ENCODE assay signal across 15 cellular contexts in genomic region chr11:105613183-105613582, GRCh38. TPM values are rescaled to one million over a fixed set of nuclear protein-coding genes. Genes with fewer than 3 reads are reported as not detected.
DNase-seq lines count a peak whose midpoint lies in the region; ATAC-seq and TF ChIP-seq lines count a peak whose summit lies in the region.
"Had no signal": no experiment of that assay in that cellular context is flagged by ENCODE, and none has a peak within 500 bp of the region (broad histone marks: within the 10 kb centered on the region; RNA-seq: fewer than 3 reads in every experiment).

No MANE protein-coding gene starts in this region.

- no peak overlapping the region for H3K14ac ChIP-seq in IMR-90 (replicated peaks; ENCODE audit: low read depth, low read length)

- DNase-seq in IMR-90: no peak
- no peak for DNase-seq in dorsolateral prefrontal cortex
- peak; percentile 3 for DNase-seq in left kidney (ENCODE audit: low read depth, low spot score)
- DNase-seq in type B pancreatic cell (ENCODE audit: extremely low spot score, unreplicated experiment): no peak
- DNase-seq in SHP77 (lab: John Stamatoyannopoulos, UW): no peak
- DNase-seq in NCI-H1417 treated with DMSO at 0.1 percent for 48 hours (lab: John Stamatoyannopoulos, UW): no peak
- no peak for DNase-seq in stimulated activated CD4-positive, alpha-beta T cell treated with anti-CD3 and anti-CD28 coated beads, Interleukin-15, amount 100 ng/mL, for 24 hours
- DNase-seq: Caco-2; CD4-positive, CD25-positive, alpha-beta regulatory T cell; DMS153; Kasumi-1; NCI-H1105 treated with DMSO at 0.1 percent for 48 hours; NCI-H187 treated with DMSO at 0.1 percent for 48 hours; NCI-H2171 treated with DMSO at 0.1 percent for 48 hours had no signal

- dilution Hi-C loops in IMR-90 (cut with HindIII; ENCODE audit: low sequenced_read_pairs, unreplicated experiment): no loop called here

- H3K27ac Mint-ChIP-seq in type B pancreatic cell: peak overlapping the region; percentile 54
- H3K27ac Mint-ChIP-seq: CD4-positive, CD25-positive, alpha-beta regulatory T cell; IgD-negative memory B cell had no signal

- no peaks in the 10 kb centered on the region for H3K27me3 ChIP-seq in IMR-90 (ENCODE audit: control insufficient read depth, insufficient read depth, low read length)
- no peaks in the 10 kb centered on the region for H3K27me3 ChIP-seq in dorsolateral prefrontal cortex

- H2BK15ac ChIP-seq in IMR-90 (ENCODE audit: low read depth, low read length): no peak overlapping the region

- TF ChIP-seq RAD21 in IMR-90 (IDR thresholded peaks at IDR 0.05; ENCODE audit: low read length): no peak

- no peak overlapping the region for H4K8ac ChIP-seq in IMR-90 (ENCODE audit: low read depth in 2 of 2, low read length in 2 of 2)

- 0 out of 2 replicates have a peak overlapping the region, but pooled peaks have one; percentile 83 for H3K23ac ChIP-seq in IMR-90 (ENCODE audit: low read depth, low read length)

- no peaks in the 10 kb centered on the region for H3K4me1 ChIP-seq in IMR-90 (ENCODE audit: control insufficient read depth, insufficient read depth, low read length)
- H3K4me1 ChIP-seq: Caco-2 had no signal

- H2AK5ac ChIP-seq in IMR-90 (ENCODE audit: low read depth, low read length): no peak overlapping the region; the same call in 1 of the 2 replicates

- in situ Hi-C loops in IMR-90 (cut with MboI; ENCODE audit: low sequenced_read_pairs): no loop called here

- BruUV-seq in IMR-90 (replicated peaks; lab: Mats Ljungman, UMichigan): no TSS peak

- no peak overlapping the region for H4K91ac ChIP-seq in IMR-90 (ENCODE audit: insufficient read depth, low read depth, low read length)

- H3K4ac ChIP-seq in IMR-90 (ENCODE audit: low read depth, low read length): no peak overlapping the region

- no peak overlapping the region for H2BK120ac ChIP-seq in IMR-90 (ENCODE audit: low read depth, low read length)

- no peaks in the 10 kb centered on the region for H4K20me1 ChIP-seq in IMR-90 (ENCODE audit: insufficient read depth, low read length)

- H3K56ac ChIP-seq in IMR-90 (ENCODE audit: extremely low read depth, insufficient read depth, low read length): no peak overlapping the region

- TF ChIP-seq POLR2A in IMR-90 (IDR thresholded peaks at IDR 0.05; ENCODE audit: low read depth, low read length): no peak

- no peaks in the 10 kb centered on the region for H3K9me3 ChIP-seq in IMR-90 (ENCODE audit: control insufficient read depth, insufficient read depth, low read length)
- H3K9me3 ChIP-seq: Caco-2 had no signal

- H3K4me2 ChIP-seq in IMR-90 (ENCODE audit: low read depth, low read length): no peak overlapping the region

- H3K4me3 ChIP-seq in IMR-90 (ENCODE audit: insufficient read depth, low read depth, low read length) (no peak overlapping the region), dorsolateral prefrontal cortex (peak overlapping the region; percentile 37 to 91 (median 73))

- H3K79me1 ChIP-seq in IMR-90 (ENCODE audit: low read depth in 1 of 2, low read length in 2 of 2): peaks cover 0 to 7% of the 10 kb centered on the region in 2 experiments; a peak in 1 of 4 replicates

- no peak overlapping the region for H4K5ac ChIP-seq in IMR-90 (ENCODE audit: low read depth, low read length)

- 0 out of 2 replicates have a peak, but pooled peaks cover 4% of the 10 kb centered on the region for H3K9me1 ChIP-seq in IMR-90 (ENCODE audit: insufficient read depth, low read length)

- CTCF ChIA-PET in IMR-90 (lab: Yijun Ruan, JAX): no interaction called here

- no peak for ATAC-seq in IMR-90 (ENCODE audit: low read depth)

- peaks cover 1% of the 10 kb centered on the region; the same call in 1 of the 2 replicates for H3K36me3 ChIP-seq in IMR-90 (ENCODE audit: control insufficient read depth, insufficient read depth, low read length)

- no peak overlapping the region for H3K18ac ChIP-seq in IMR-90 (ENCODE audit: low read depth, low read length)

- H3K9me3 Mint-ChIP-seq in type B pancreatic cell: no peaks in the 10 kb centered on the region
- H3K9me3 Mint-ChIP-seq: IgD-negative memory B cell had no signal

- H3K27me3 Mint-ChIP-seq in type B pancreatic cell: peaks cover 47% of the 10 kb centered on the region

- H3K27ac ChIP-seq in IMR-90 (ENCODE audit: insufficient read depth, low read length) (no peak overlapping the region), dorsolateral prefrontal cortex (peak overlapping the region in 27 of 59 donors; percentile 0 to 96 (median 92))

- POLR2A ChIA-PET in IMR-90 (lab: Charles Lee; ENCODE audit: unreplicated experiment): no interaction called here

- H2BK20ac ChIP-seq in IMR-90 (ENCODE audit: low read depth, low read length): no peak overlapping the region

- no peak overlapping the region for H2AFZ ChIP-seq in IMR-90 (replicated peaks; ENCODE audit: low read length, poor library complexity)

- peaks cover 6% of the 10 kb centered on the region for H3K36me3 Mint-ChIP-seq in type B pancreatic cell
- H3K36me3 Mint-ChIP-seq: CD4-positive, CD25-positive, alpha-beta regulatory T cell; IgD-negative memory B cell had no signal

- no peak overlapping the region for H2AK9ac ChIP-seq in IMR-90 (replicated peaks; ENCODE audit: low read depth, low read length, poor library complexity)

- TF ChIP-seq CTCF in IMR-90 (conservative IDR thresholded peaks at IDR 0.05; ENCODE audit: low read depth, low read length) (no peak), dorsolateral prefrontal cortex (IDR thresholded peaks at IDR 0.05 in 54 of 56, conservative IDR thresholded peaks at IDR 0.05 in 2 of 56; ENCODE audit: low read depth in 1 of 56, partially characterized antibody in 56 of 56) (no peak), type B pancreatic cell (conservative IDR thresholded peaks at IDR 0.05) (no peak)

- H2BK5ac ChIP-seq in IMR-90 (ENCODE audit: low read depth, low read length, poor library complexity, severe bottlenecking): no peak overlapping the region

- intact Hi-C loops in IMR-90 (cut with micrococcal nuclease) (loop anchor here (5.0 kb wide), 2 partner anchors 249 to 576 kb away; partner anchors contain the start of gene CASP1), dorsolateral prefrontal cortex (cut with DNase I) (loop anchor here in 1 of 2 donors (10.0 kb wide), 1 partner anchor 252 kb away; no protein-coding TSS in a partner anchor)

- H3K4me1 Mint-ChIP-seq in type B pancreatic cell (ENCODE audit: unreplicated experiment): peaks cover 14% of the 10 kb centered on the region

- H3K4me3 Mint-ChIP-seq in type B pancreatic cell: peak overlapping the region; percentile 84
- H3K4me3 Mint-ChIP-seq: CD4-positive, CD25-positive, alpha-beta regulatory T cell; IgD-negative memory B cell had no signal

- no peak overlapping the region for H3K9ac ChIP-seq in IMR-90 (ENCODE audit: low read depth, low read length)

TF ChIP-seq in IMR-90, 13 proteins besides CTCF, POLR2A, EP300 and RAD21:
- TF ChIP-seq RFX5 (IDR thresholded peaks at IDR 0.05; ENCODE audit: low read depth, low read length) (no peak), BHLHE40 (IDR thresholded peaks at IDR 0.05; ENCODE audit: low read depth, low read length) (no peak), USF2 (IDR thresholded peaks at IDR 0.05; ENCODE audit: low read depth, low read length) (no peak), NFE2L2 (IDR thresholded peaks at IDR 0.05; ENCODE audit: low read depth, low read length) (no peak), FOS (IDR thresholded peaks at IDR 0.05; ENCODE audit: low read depth, low read length) (no peak), MXI1 (IDR thresholded peaks at IDR 0.05; ENCODE audit: borderline replicate concordance, low read depth, low read length) (no peak)
- TF ChIP-seq, protein P1, sequence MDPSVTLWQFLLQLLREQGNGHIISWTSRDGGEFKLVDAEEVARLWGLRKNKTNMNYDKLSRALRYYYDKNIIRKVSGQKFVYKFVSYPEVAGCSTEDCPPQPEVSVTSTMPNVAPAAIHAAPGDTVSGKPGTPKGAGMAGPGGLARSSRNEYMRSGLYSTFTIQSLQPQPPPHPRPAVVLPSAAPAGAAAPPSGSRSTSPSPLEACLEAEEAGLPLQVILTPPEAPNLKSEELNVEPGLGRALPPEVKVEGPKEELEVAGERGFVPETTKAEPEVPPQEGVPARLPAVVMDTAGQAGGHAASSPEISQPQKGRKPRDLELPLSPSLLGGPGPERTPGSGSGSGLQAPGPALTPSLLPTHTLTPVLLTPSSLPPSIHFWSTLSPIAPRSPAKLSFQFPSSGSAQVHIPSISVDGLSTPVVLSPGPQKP (IDR thresholded peaks at IDR 0.05; ENCODE audit: borderline replicate concordance, low read depth, low read length): no peak

RNA-seq across cellular contexts. Expression of gene GRIA4, which starts 3.3 kb away (rescaled TPM):
- 0.36 and 0.56 TPM in 2 replicates for total RNA-seq in IMR-90 (2012; rRNA removed)
- 0.14 and 1.0 TPM in 2 replicates for polyA plus RNA-seq in IMR-90 (2012; rRNA removed)
- 0.02 and 0.12 TPM in 2 replicates for polyA plus RNA-seq in IMR-90 (2012; cell fraction: cytosol; rRNA removed)
- 0.03 and 0.14 TPM in 2 replicates for polyA plus RNA-seq in IMR-90 (2012; cell fraction: nucleus; rRNA removed; ENCODE audit: low replicate concordance)
- 100 to 1,000 TPM in 63 of 120 experiments, 10 to 100 TPM in 57; 41.9 to 209 (median 101) TPM for total RNA-seq in dorsolateral prefrontal cortex
- 26.7 and 58.5 TPM in 2 replicates for total RNA-seq in type B pancreatic cell (ENCODE audit: low replicate concordance)
- total RNA-seq: Caco-2; CD4-positive, CD25-positive, alpha-beta regulatory T cell had no signal
- polyA plus RNA-seq: CD4-positive, CD25-positive, alpha-beta regulatory T cell; IgD-negative memory B cell had no signal

Comparison
In these comparisons a context has a peak if more than half of its experiments do, and no peak if none do; other contexts are left out.
1. RNA of gene GRIA4, which starts 3.3 kb away (total RNA-seq): 41.9 to 209 TPM in dorsolateral prefrontal cortex and 26.7 to 58.5 TPM in type B pancreatic cell; 0.36 to 0.56 TPM in IMR-90; every median in the first group is over 10 times any median in the second.